Comparison of ENCODE assay signal across 10 cellular contexts in genomic region chr4:133969202-133969873, GRCh38.
DNase-seq lines count a peak whose midpoint lies in the region; ATAC-seq, FAIRE-seq and TF ChIP-seq lines count a peak whose summit lies in the region.
"Had no signal": no experiment of that assay in that cellular context is flagged by ENCODE, and none has a peak within 500 bp of the region (broad histone marks: within the 10 kb centered on the region; RNA-seq: fewer than 3 reads in every experiment).

No MANE protein-coding gene starts in this region.

- no peak overlapping the region for H3K27ac Mint-ChIP-seq in activated T-cell treated with anti-CD3 and anti-CD28 coated beads, Interleukin-2, amount 50 U/mL, for 72 hours

- H3K27me3 Mint-ChIP-seq in activated T-cell treated with anti-CD3 and anti-CD28 coated beads, Interleukin-2, amount 50 U/mL, for 72 hours (ENCODE audit: low read depth): no peaks in the 10 kb centered on the region

- no peak overlapping the region for H3K9ac ChIP-seq in endothelial cell of umbilical vein (replicated peaks; ENCODE audit: extremely low read depth, insufficient read depth, low read length)

- no TSS peak for BruUV-seq in endothelial cell of umbilical vein (replicated peaks; lab: Mats Ljungman, UMichigan)

- TF ChIP-seq POLR2A in endothelial cell of umbilical vein (IDR thresholded peaks at IDR 0.05; ENCODE audit: low read depth, low read length): no peak

- no peaks in the 10 kb centered on the region for H3K27me3 ChIP-seq in endothelial cell of umbilical vein (ENCODE audit: control insufficient read depth in 2 of 2, insufficient read depth in 2 of 2, low read length in 2 of 2)

- H3K4me3 ChIP-seq in endothelial cell of umbilical vein (replicated peaks in 1 of 3; ENCODE audit: insufficient read depth in 1 of 3, low read depth in 1 of 3, low read length in 3 of 3): no peak overlapping the region
- H3K4me3 ChIP-seq in skeletal muscle cell (ENCODE audit: low read depth, low read length): no peak overlapping the region

- H3K36me3 ChIP-seq in endothelial cell of umbilical vein (ENCODE audit: control insufficient read depth in 2 of 2, extremely low read depth in 1 of 2, insufficient read depth in 2 of 2, low read length in 2 of 2): no peaks in the 10 kb centered on the region

- DNase-seq in SHP77 (lab: John Stamatoyannopoulos, UW) (peak; percentile 12 to 18), SHP77 treated with DMSO at 0.1 percent for 48 hours (lab: John Stamatoyannopoulos, UW) (no peak), NCI-H524 treated with DMSO at 0.1 percent for 48 hours (lab: John Stamatoyannopoulos, UW) (peak; percentile 10), endothelial cell of umbilical vein (ENCODE audit: low read depth, low spot score) (peak; percentile 75), skeletal muscle cell (ENCODE audit: low read depth) (peak; percentile 6), GM20000 (ENCODE audit: low spot score) (no peak)
- no peak for DNase-seq in activated T-cell treated with anti-CD3 and anti-CD28 coated beads, Interleukin-2, amount 50 U/mL, for 72 hours
- no peak for DNase-seq in activated naive CD4-positive, alpha-beta T cell treated with Interleukin-2 at 50 U/mL for 16 hours
- DNase-seq: activated CD4-positive, alpha-beta T cell treated with anti-CD3 and anti-CD28 coated beads for 1 hour; occipital lobe had no signal

- H3K9me3 Mint-ChIP-seq in activated T-cell treated with anti-CD3 and anti-CD28 coated beads, Interleukin-2, amount 50 U/mL, for 72 hours: peaks cover 8 to 13% of the 10 kb centered on the region in 2 donors

- no peaks in the 10 kb centered on the region for H3K9me1 ChIP-seq in endothelial cell of umbilical vein (replicated peaks; ENCODE audit: control insufficient read depth, extremely low read depth, insufficient read depth, low read length)

- H4K20me1 ChIP-seq in endothelial cell of umbilical vein (replicated peaks; ENCODE audit: control insufficient read depth, extremely low read depth, insufficient read depth, low read length): no peaks in the 10 kb centered on the region

- H3K27ac ChIP-seq in endothelial cell of umbilical vein (ENCODE audit: insufficient read depth, low read depth, low read length): no peak overlapping the region

- dilution Hi-C loops in endothelial cell of umbilical vein (cut with MboI; ENCODE audit: extremely low pct_ligation_motif_present, low sequenced_read_pairs): no loop called here

- H3K79me2 ChIP-seq in endothelial cell of umbilical vein (ENCODE audit: control insufficient read depth, insufficient read depth, low read length): no peaks in the 10 kb centered on the region

- H3K4me2 ChIP-seq in endothelial cell of umbilical vein (ENCODE audit: insufficient read depth, low read length): no peak overlapping the region

- peaks cover 0 to 1% of the 10 kb centered on the region in 2 donors for H3K36me3 Mint-ChIP-seq in activated T-cell treated with anti-CD3 and anti-CD28 coated beads, Interleukin-2, amount 50 U/mL, for 72 hours (ENCODE audit: insufficient read depth in 2 of 2)

- H3K4me1 ChIP-seq in endothelial cell of umbilical vein (ENCODE audit: control insufficient read depth, extremely low read depth, insufficient read depth, low read length): no peaks in the 10 kb centered on the region

- CTCF ChIA-PET in endothelial cell of umbilical vein (lab: Charles Lee): no interaction called here

- POLR2A ChIA-PET in endothelial cell of umbilical vein (lab: Charles Lee): no interaction called here

- intact Hi-C loops in endothelial cell of umbilical vein (cut with micrococcal nuclease): no loop called here

- peak overlapping the region; percentile 24 for H2AFZ ChIP-seq in endothelial cell of umbilical vein (ENCODE audit: low read depth, low read length)

- no peak for TF ChIP-seq CTCF in endothelial cell of umbilical vein (IDR thresholded peaks at IDR 0.05; ENCODE audit: extremely low read depth in 1 of 2, insufficient read depth in 1 of 2, low read depth in 1 of 2, low read length in 2 of 2)
- TF ChIP-seq CTCF in GM20000 (IDR thresholded peaks at IDR 0.05; ENCODE audit: extremely low read depth, missing control alignments): no peak

- no peak for ATAC-seq in activated T-cell treated with anti-CD3 and anti-CD28 coated beads, Interleukin-2, amount 50 U/mL, for 72 hours (replicated peaks in 1 of 2)

- no peak overlapping the region for H3K4me3 Mint-ChIP-seq in activated T-cell treated with anti-CD3 and anti-CD28 coated beads, Interleukin-2, amount 50 U/mL, for 72 hours

- no peak for FAIRE-seq in endothelial cell of umbilical vein (lab: Jason Lieb, UNC)

- H3K9me3 ChIP-seq in endothelial cell of umbilical vein (replicated peaks; ENCODE audit: control insufficient read depth, insufficient read depth, low read length): no peaks in the 10 kb centered on the region

- H3K4me1 Mint-ChIP-seq in activated T-cell treated with anti-CD3 and anti-CD28 coated beads, Interleukin-2, amount 50 U/mL, for 72 hours (ENCODE audit: low read depth): no peaks in the 10 kb centered on the region

TF ChIP-seq in endothelial cell of umbilical vein, 7 proteins besides CTCF, POLR2A, EP300 and RAD21:
- TF ChIP-seq POLR2AphosphoS5 (IDR thresholded peaks at IDR 0.05; ENCODE audit: insufficient read depth, low read depth, low read length) (no peak), MYC (IDR thresholded peaks at IDR 0.05; ENCODE audit: low read depth, low read length) (no peak), MAX (IDR thresholded peaks at IDR 0.05; ENCODE audit: insufficient read depth, insufficient read length) (no peak), FOS (IDR thresholded peaks at IDR 0.05; ENCODE audit: borderline replicate concordance, insufficient read depth, low read length) (no peak), JUN (IDR thresholded peaks at IDR 0.05; ENCODE audit: borderline replicate concordance, insufficient read depth, insufficient read length, low read depth) (no peak), GATA2 (IDR thresholded peaks at IDR 0.05; ENCODE audit: insufficient read depth, insufficient read length, low read depth, low read length) (no peak), EZH2 (IDR thresholded peaks at IDR 0.05; ENCODE audit: borderline replicate concordance, low read depth, low read length, severe bottlenecking) (no peak)

Comparison
In these comparisons a context has a peak if more than half of its experiments do, and no peak if none do; other contexts are left out.
1. DNase-seq: peak in SHP77 (2 of 2), NCI-H524 treated with DMSO at 0.1 percent for 48 hours (single experiment), endothelial cell of umbilical vein (single experiment) and skeletal muscle cell (single experiment); none in SHP77 treated with DMSO at 0.1 percent for 48 hours (single experiment), activated T-cell treated with anti-CD3 and anti-CD28 coated beads, Interleukin-2, amount 50 U/mL, for 72 hours (0 of 2), GM20000 (single experiment) and activated naive CD4-positive, alpha-beta T cell treated with Interleukin-2 at 50 U/mL for 16 hours (single experiment).